Comparison of ENCODE assay signal across 9 cellular contexts in the genomic region with DNA sequence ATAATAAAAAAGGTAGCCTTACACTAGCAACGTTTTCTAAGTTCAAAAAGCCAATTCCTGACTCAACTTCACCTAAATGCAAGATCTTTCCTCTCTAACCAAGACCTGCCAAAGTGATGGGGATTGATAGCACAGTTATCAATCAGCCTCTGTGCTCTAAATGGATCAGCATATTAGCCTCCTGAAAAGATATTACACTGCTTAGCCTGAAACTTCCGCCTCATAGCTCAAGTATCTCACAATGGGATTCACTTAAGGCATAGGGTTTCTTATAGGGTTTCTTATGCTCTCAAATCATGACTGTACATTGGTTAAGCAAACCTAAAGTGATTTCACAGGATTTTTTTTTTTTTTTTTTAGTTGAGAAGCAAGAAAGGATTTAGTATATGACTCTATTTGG. TPM values are rescaled to one million over a fixed set of nuclear protein-coding genes. Genes with fewer than 3 reads are reported as not detected.
DNase-seq lines count a peak whose midpoint lies in the region; ATAC-seq and TF ChIP-seq lines count a peak whose summit lies in the region.
"Had no signal": no experiment of that assay in that cellular context is flagged by ENCODE, and none has a peak within 500 bp of the region (broad histone marks: within the 10 kb centered on the region; RNA-seq: fewer than 3 reads in every experiment).

No MANE protein-coding gene starts in this region.

- no peak for TF ChIP-seq CTCF in colonic mucosa (IDR thresholded peaks at IDR 0.05)

- no peaks in the 10 kb centered on the region for H3K4me1 ChIP-seq in colonic mucosa
- peaks cover 5% of the 10 kb centered on the region for H3K4me1 ChIP-seq in rectal smooth muscle tissue (ENCODE audit: control insufficient read depth, insufficient read depth, low read length)

- DNase-seq in colonic mucosa, result no peak
- no peak for DNase-seq in NCI-H1417 treated with DMSO at 0.1 percent for 48 hours (lab: John Stamatoyannopoulos, UW)
- no peak for DNase-seq in NCI-H2081 treated with DMSO at 0.1 percent for 48 hours (lab: John Stamatoyannopoulos, UW)

- H3K9me3 ChIP-seq in colonic mucosa, result no peaks in the 10 kb centered on the region

- no peaks in the 10 kb centered on the region for H3K27me3 ChIP-seq in colonic mucosa
- H3K27me3 ChIP-seq in rectal smooth muscle tissue (ENCODE audit: control insufficient read depth, insufficient read depth, low read length), result no peaks in the 10 kb centered on the region

- H3K9ac ChIP-seq in colonic mucosa (ENCODE audit: low read depth in 2 of 2, low read length in 2 of 2) (no peak overlapping the region), rectal smooth muscle tissue (ENCODE audit: low read length) (no peak overlapping the region)

- H3K36me3 ChIP-seq in colonic mucosa (no peaks in the 10 kb centered on the region), rectal smooth muscle tissue (ENCODE audit: control insufficient read depth, insufficient read depth, low read length) (no peaks in the 10 kb centered on the region)

- ATAC-seq in GM18498 (IDR thresholded peaks at IDR 0.05; ENCODE audit: unreplicated experiment), result peak; percentile 0
- ATAC-seq in HG03521 (IDR thresholded peaks at IDR 0.05; ENCODE audit: unreplicated experiment), result peak; percentile 3
- no peak for ATAC-seq in GM18870 (IDR thresholded peaks at IDR 0.05; ENCODE audit: unreplicated experiment)
- ATAC-seq in HG02870 (IDR thresholded peaks at IDR 0.05; ENCODE audit: unreplicated experiment), result no peak

- H3K27ac ChIP-seq in colonic mucosa, result peak overlapping the region; percentile 53
- no peak overlapping the region for H3K27ac ChIP-seq in rectal smooth muscle tissue (ENCODE audit: low read depth, low read length)

- no peak overlapping the region for H3K4me3 ChIP-seq in colonic mucosa
- H3K4me3 ChIP-seq in rectal smooth muscle tissue (ENCODE audit: low read length), result peak overlapping the region; percentile 84
- H3K4me3 ChIP-seq: K562 had no signal

- intact Hi-C loops in colonic mucosa (cut with DNase I), result no loop called here

RNA-seq across cellular contexts. Expression of a gene that starts 0.4 kb away (rescaled TPM):
- 1 to 10 TPM; 2.5 to 6.5 TPM for total RNA-seq in colonic mucosa

Comparison
In these comparisons a context has a peak if more than half of its experiments do, and no peak if none do; other contexts are left out.
1. ATAC-seq: peak in GM18498 (single experiment) and HG03521 (single experiment); none in GM18870 (single experiment) and HG02870 (single experiment).